Comparison of ENCODE assay signal across 35 cellular contexts in genomic region chr7:130196476-130196875, GRCh38. TPM values are rescaled to one million over a fixed set of nuclear protein-coding genes. Genes with fewer than 3 reads are reported as not detected.
"Had no signal": no experiment of that assay in that cellular context is flagged by ENCODE, and none has a peak within 500 bp of the region (broad histone marks: within the 10 kb centered on the region; RNA-seq: fewer than 3 reads in every experiment).

No MANE protein-coding gene starts in this region.

- H3K4me1 Mint-ChIP-seq: activated naive CD4-positive, alpha-beta T cell treated with anti-CD3 and anti-CD28 coated beads, Interleukin-2, amount 10 ng/mL, durations not matched to agents 7 days and 5 days had no signal

- H3K27me3 Mint-ChIP-seq: activated B cell treated with CpG ODN at 0.5 μM for 24 hours; activated CD4-positive, alpha-beta memory T cell treated with anti-CD3 and anti-CD28 coated beads, Interleukin-2, amount 10 ng/mL, durations not matched to agents 7 days and 5 days; activated CD4-positive, alpha-beta T cell treated with anti-CD3 and anti-CD28 coated beads, Interleukin-2, amount 10 ng/mL, durations not matched to agents 7 days and 5 days; activated naive CD4-positive, alpha-beta T cell treated with anti-CD3 and anti-CD28 coated beads, Interleukin-2, amount 10 ng/mL, durations not matched to agents 7 days and 5 days; activated naive CD8-positive, alpha-beta T cell treated with anti-CD3 and anti-CD28 coated beads for 36 hours; activated T-helper 17 cell treated with anti-CD3 and anti-CD28 coated beads, Interleukin-2, amount 50 U/mL, for 72 hours had no signal

- H3K27ac Mint-ChIP-seq: activated B cell treated with CpG ODN at 0.5 μM for 24 hours; activated CD4-positive, alpha-beta memory T cell treated with anti-CD3 and anti-CD28 coated beads, Interleukin-2, amount 10 ng/mL, durations not matched to agents 7 days and 5 days; activated CD8-positive, alpha-beta T cell treated with anti-CD3 and anti-CD28 coated beads, Interleukin-2, amount 10 ng/mL, durations not matched to agents 7 days and 5 days; activated naive CD4-positive, alpha-beta T cell treated with anti-CD3 and anti-CD28 coated beads, Interleukin-2, amount 10 ng/mL, durations not matched to agents 7 days and 5 days; activated naive CD4-positive, alpha-beta T cell treated with anti-CD3 and anti-CD28 coated beads, Interleukin-2, amount 50 U/mL, for 72 hours; activated naive CD8-positive, alpha-beta T cell treated with anti-CD3 and anti-CD28 coated beads for 36 hours; activated T-helper 1 cell treated with anti-CD3 and anti-CD28 coated beads, Interleukin-12 subunit alpha, Interleukin-12 subunit beta, Interleukin-2, Interleukin-4 antibody, amounts not matched to agents 30 ng/mL and 10 ng/mL and 1 ng/mL, durations not matched to agents 14 hours and 24 hours and 36 hours; activated T-helper 17 cell treated with anti-CD3 and anti-CD28 coated beads, Interleukin-2, amount 50 U/mL, for 72 hours; T-helper 1 cell treated with Interleukin-12 subunit alpha and Interleukin-12 subunit beta and Interleukin-4 antibody, amounts not matched to agents 30 μg/mL and 1 μg/mL, for 36 hours; T-helper 2 cell treated with Interferon-gamma antibody and Interleukin-4, amounts not matched to agents 5 μg/mL and 100 μg/mL, for 36 hours had no signal

- H3K4me3 Mint-ChIP-seq: activated B cell treated with CpG ODN at 0.5 μM for 24 hours; activated CD4-positive, alpha-beta memory T cell treated with anti-CD3 and anti-CD28 coated beads, Interleukin-2, amount 10 ng/mL, durations not matched to agents 7 days and 5 days; activated CD4-positive, alpha-beta T cell treated with anti-CD3 and anti-CD28 coated beads, Interleukin-2, amount 10 ng/mL, durations not matched to agents 7 days and 5 days; activated CD8-positive, alpha-beta T cell treated with anti-CD3 and anti-CD28 coated beads, Interleukin-2, amount 10 ng/mL, durations not matched to agents 7 days and 5 days; activated naive CD4-positive, alpha-beta T cell treated with anti-CD3 and anti-CD28 coated beads, Interleukin-2, amount 10 ng/mL, durations not matched to agents 7 days and 5 days; activated naive CD8-positive, alpha-beta T cell treated with anti-CD3 and anti-CD28 coated beads for 36 hours; activated T-helper 1 cell treated with anti-CD3 and anti-CD28 coated beads, Interleukin-12 subunit alpha, Interleukin-12 subunit beta, Interleukin-2, Interleukin-4 antibody, amounts not matched to agents 30 ng/mL and 10 ng/mL and 1 ng/mL, durations not matched to agents 14 hours and 24 hours and 36 hours; activated T-helper 17 cell treated with anti-CD3 and anti-CD28 coated beads, Interleukin-2, amount 50 U/mL, for 72 hours; T-helper 1 cell treated with Interleukin-12 subunit alpha and Interleukin-12 subunit beta and Interleukin-4 antibody, amounts not matched to agents 30 μg/mL and 1 μg/mL, for 36 hours; T-helper 2 cell treated with Interferon-gamma antibody and Interleukin-4, amounts not matched to agents 5 μg/mL and 100 μg/mL, for 36 hours had no signal

- DNase-seq: activated B cell treated with CpG ODN at 0.5 μM for 24 hours; activated CD4-positive, alpha-beta memory T cell treated with anti-CD3 and anti-CD28 coated beads, Interleukin-2, amount 10 ng/mL, durations not matched to agents 7 days and 5 days; activated CD4-positive, alpha-beta T cell treated with anti-CD3 and anti-CD28 coated beads for 4 hours; activated CD4-positive, alpha-beta T cell treated with anti-CD3 and anti-CD28 coated beads, Interleukin-2, amount 10 ng/mL, durations not matched to agents 7 days and 5 days; activated CD4-positive, alpha-beta T cell treated with anti-CD3 and anti-CD28 coated beads, Interleukin-2, amount 50 U/mL, for 48 hours; activated CD4-positive, CD25-positive, alpha-beta regulatory T cell treated with anti-CD3 and anti-CD28 coated beads, Interleukin-2, amount 50 U/mL, for 72 hours; activated CD8-positive, alpha-beta memory T cell treated with anti-CD3 and anti-CD28 coated beads for 24 hours; activated CD8-positive, alpha-beta memory T cell treated with anti-CD3 and anti-CD28 coated beads, Interleukin-2, amount 50 U/mL, for 4 hours; activated CD8-positive, alpha-beta T cell treated with anti-CD3 and anti-CD28 coated beads, Interleukin-2, amount 10 ng/mL, durations not matched to agents 7 days and 5 days; activated effector memory CD4-positive, alpha-beta T cell treated with anti-CD3 and anti-CD28 coated beads, Interleukin-2, amount 50 U/mL, for 16 hours; activated gamma-delta T cell treated with Interleukin-2 at 50 U/mL for 16 hours; activated naive CD4-positive, alpha-beta T cell; activated naive CD4-positive, alpha-beta T cell treated with anti-CD3 and anti-CD28 coated beads, Interleukin-2, amount 10 ng/mL, durations not matched to agents 7 days and 5 days; activated naive CD8-positive, alpha-beta T cell treated with anti-CD3 and anti-CD28 coated beads for 36 hours; activated T-cell treated with anti-CD3 and anti-CD28 coated beads for 4 hours; activated T-cell treated with anti-CD3 and anti-CD28 coated beads, Interleukin-2, amount 50 U/mL, for 1 hour; activated T-cell treated with anti-CD3 and anti-CD28 coated beads, Interleukin-2, amount 50 U/mL, for 48 hours; amniotic stem cell; aorta; body of pancreas; brain microvascular endothelial cell; central memory CD4-positive, alpha-beta T cell; T-helper 1 cell; T-helper 2 cell; T-helper 9 cell had no signal

- H3K9me3 Mint-ChIP-seq: activated B cell treated with CpG ODN at 0.5 μM for 24 hours; activated CD4-positive, alpha-beta memory T cell treated with anti-CD3 and anti-CD28 coated beads, Interleukin-2, amount 10 ng/mL, durations not matched to agents 7 days and 5 days; activated CD4-positive, alpha-beta T cell treated with anti-CD3 and anti-CD28 coated beads, Interleukin-2, amount 10 ng/mL, durations not matched to agents 7 days and 5 days; activated naive CD4-positive, alpha-beta T cell treated with anti-CD3 and anti-CD28 coated beads, Interleukin-2, amount 10 ng/mL, durations not matched to agents 7 days and 5 days; activated naive CD4-positive, alpha-beta T cell treated with anti-CD3 and anti-CD28 coated beads, Interleukin-2, amount 50 U/mL, for 72 hours; activated naive CD8-positive, alpha-beta T cell treated with anti-CD3 and anti-CD28 coated beads for 36 hours; activated T-helper 1 cell treated with anti-CD3 and anti-CD28 coated beads, Interleukin-12 subunit alpha, Interleukin-12 subunit beta, Interleukin-2, Interleukin-4 antibody, amounts not matched to agents 30 ng/mL and 10 ng/mL and 1 ng/mL, durations not matched to agents 14 hours and 24 hours and 36 hours; activated T-helper 17 cell treated with anti-CD3 and anti-CD28 coated beads, Interleukin-2, amount 50 U/mL, for 72 hours; T-helper 1 cell treated with Interleukin-12 subunit alpha and Interleukin-12 subunit beta and Interleukin-4 antibody, amounts not matched to agents 30 μg/mL and 1 μg/mL, for 36 hours; T-helper 2 cell treated with Interferon-gamma antibody and Interleukin-4, amounts not matched to agents 5 μg/mL and 100 μg/mL, for 36 hours had no signal

- ATAC-seq: activated CD8-positive, alpha-beta T cell treated with anti-CD3 and anti-CD28 coated beads, Interleukin-2, amount 10 ng/mL, durations not matched to agents 7 days and 5 days; activated naive CD4-positive, alpha-beta T cell treated with anti-CD3 and anti-CD28 coated beads, Interleukin-2, amount 50 U/mL, for 72 hours; activated T-helper 17 cell treated with anti-CD3 and anti-CD28 coated beads, Interleukin-2, amount 50 U/mL, for 72 hours; body of pancreas had no signal

RNA-seq across cellular contexts. Expression of gene SSMEM1, which starts 11.2 kb away (rescaled TPM):
- total RNA-seq: activated B cell treated with CpG ODN at 0.5 μM for 24 hours; activated CD4-positive, alpha-beta memory T cell treated with anti-CD3 and anti-CD28 coated beads, Interleukin-2, amount 10 ng/mL, durations not matched to agents 7 days and 5 days; activated CD4-positive, alpha-beta T cell treated with anti-CD3 and anti-CD28 coated beads, Interleukin-2, amount 10 ng/mL, durations not matched to agents 7 days and 5 days; activated CD8-positive, alpha-beta T cell treated with anti-CD3 and anti-CD28 coated beads, Interleukin-2, amount 10 ng/mL, durations not matched to agents 7 days and 5 days; activated naive CD4-positive, alpha-beta T cell treated with anti-CD3 and anti-CD28 coated beads, Interleukin-2, amount 50 U/mL, for 72 hours; activated naive CD8-positive, alpha-beta T cell treated with anti-CD3 and anti-CD28 coated beads for 36 hours; activated T-helper 1 cell treated with anti-CD3 and anti-CD28 coated beads, Interleukin-12 subunit alpha, Interleukin-12 subunit beta, Interleukin-2, Interleukin-4 antibody, amounts not matched to agents 30 ng/mL and 10 ng/mL and 1 ng/mL, durations not matched to agents 14 hours and 24 hours and 36 hours; activated T-helper 17 cell treated with anti-CD3 and anti-CD28 coated beads, Interleukin-2, amount 50 U/mL, for 72 hours; adrenal gland; aorta; astrocyte; body of pancreas; breast epithelium; cardiac septum; cerebellum had no signal
